Comparison of ENCODE assay signal across 27 cellular contexts in genomic region chr16:78496189-78496588, GRCh38.
"Had no signal": no experiment of that assay in that cellular context is flagged by ENCODE, and none has a peak within 500 bp of the region (broad histone marks: within the 10 kb centered on the region; RNA-seq: fewer than 3 reads in every experiment).

No MANE protein-coding gene starts in this region.

- H3K4me1 ChIP-seq: colonic mucosa, esophagus muscularis mucosa, esophagus squamous epithelium, foreskin keratinocyte, gastrocnemius medialis, gastroesophageal sphincter had no signal

- FAIRE-seq: colon, endometrium, endothelial cell of umbilical vein, frontal cortex had no signal

- H3K9me3 ChIP-seq: colonic mucosa, esophagus muscularis mucosa, esophagus squamous epithelium, gastrocnemius medialis, gastroesophageal sphincter, heart left ventricle, heart right ventricle had no signal

- H3K36me3 ChIP-seq: colonic mucosa, esophagus muscularis mucosa, esophagus squamous epithelium, gastrocnemius medialis, gastroesophageal sphincter, heart left ventricle, heart right ventricle had no signal

- DNase-seq: colonic mucosa; cortex of kidney; dermis blood vessel endothelial cell; dorsolateral prefrontal cortex; effector CD4-positive, alpha-beta T cell; effector CD8-positive, alpha-beta T cell; effector memory CD4-positive, alpha-beta T cell; effector memory CD8-positive, alpha-beta T cell; endodermal cell; erythroblast; esophagus squamous epithelium; foreskin fibroblast; foreskin keratinocyte; foreskin melanocyte; gastrocnemius medialis; glutamatergic neuron; head of caudate nucleus; heart left ventricle; heart right ventricle had no signal

- H3K27ac ChIP-seq: colonic mucosa, coronary artery, dorsolateral prefrontal cortex, epithelial cell of prostate, esophagus muscularis mucosa, esophagus squamous epithelium, foreskin keratinocyte, gastrocnemius medialis, gastroesophageal sphincter, heart left ventricle, heart right ventricle had no signal

- H3K27me3 ChIP-seq: colonic mucosa, dorsolateral prefrontal cortex, esophagus muscularis mucosa, esophagus squamous epithelium, foreskin keratinocyte, gastrocnemius medialis, gastroesophageal sphincter, heart left ventricle, heart right ventricle had no signal

- ATAC-seq: effector memory CD8-positive, alpha-beta T cell; foreskin keratinocyte; gastrocnemius medialis; gastroesophageal sphincter; heart left ventricle; heart right ventricle had no signal

- H3K4me3 ChIP-seq: colonic mucosa, coronary artery, dorsolateral prefrontal cortex, esophagus muscularis mucosa, esophagus squamous epithelium, gastrocnemius medialis, gastroesophageal sphincter, heart left ventricle, heart right ventricle had no signal
